ENCODE assay signal across 17 cellular contexts in genomic region chr22:47153854-47154542, GRCh38.
DNase-seq lines count a peak whose midpoint lies in the region; ATAC-seq, FAIRE-seq and TF ChIP-seq lines count a peak whose summit lies in the region.
"Had no signal": no experiment of that assay in that cellular context is flagged by ENCODE, and none has a peak within 500 bp of the region (broad histone marks: within the 10 kb centered on the region; RNA-seq: fewer than 3 reads in every experiment).

No MANE protein-coding gene starts in this region.

- no peak overlapping the region for H2AFZ ChIP-seq in GM12878 (ENCODE audit: control insufficient read depth, low read depth, low read length)

- TF ChIP-seq CTCF in GM12878 (IDR thresholded peaks at IDR 0.05 in 2 of 3, conservative IDR thresholded peaks at IDR 0.05 in 1 of 3; ENCODE audit: control insufficient read depth in 2 of 3, extremely low read depth in 1 of 3, insufficient read depth in 1 of 3, low read depth in 3 of 3, low read length in 3 of 3) (no peak), thoracic aorta (IDR thresholded peaks at IDR 0.05) (no peak), Peyer's patch (IDR thresholded peaks at IDR 0.05) (no peak), left lung (IDR thresholded peaks at IDR 0.05) (no peak)

- H3K9ac ChIP-seq in GM12878 (ENCODE audit: control insufficient read depth, insufficient read depth, low read length): no peak overlapping the region
- H3K9ac ChIP-seq: BLaER1 treated with 17β-estradiol and CSF1 and Interleukin-3, amounts not matched to agents 10 nM and 100 nM had no signal

- H3K36me3 ChIP-seq in GM12878 (ENCODE audit: control insufficient read depth in 2 of 2, insufficient read depth in 2 of 2, low read length in 1 of 2): peaks cover 2% of the 10 kb centered on the region in 2 experiments
- H3K36me3 ChIP-seq in thoracic aorta: no peaks in the 10 kb centered on the region
- H3K36me3 ChIP-seq in Peyer's patch: peaks cover 0 to 3% (median 0%) of the 10 kb centered on the region in 3 donors
- peaks cover 0 to 6% of the 10 kb centered on the region in 2 donors for H3K36me3 ChIP-seq in left lung

- RAD21 ChIA-PET in GM12878 (lab: Charles Lee; ENCODE audit: unreplicated experiment): no interaction called here

- 89% methylated on average over 20 of the region's 23 CpGs for WGBS in GM12878 (ENCODE audit: insufficient coverage, insufficient replicate concordance, low lambda C conversion rate, missing lambda C conversion rate)
- 52% methylated on average over 23 of the region's 23 CpGs for WGBS in right cardiac atrium

- in situ Hi-C loops in GM12878 (cut with MboI): no loop called here

- no peak overlapping the region for H3K4me2 ChIP-seq in GM12878 (ENCODE audit: control insufficient read depth, insufficient read depth)
- H3K4me2 ChIP-seq: BLaER1 treated with 17β-estradiol and CSF1 and Interleukin-3, amounts not matched to agents 10 nM and 100 nM had no signal

- FAIRE-seq in GM12878 (lab: Jason Lieb, UNC): no peak
- FAIRE-seq: H54 had no signal

- TF ChIP-seq POLR2A in GM12878 (IDR thresholded peaks at IDR 0.05; ENCODE audit: low read depth, low read length) (no peak), Peyer's patch (IDR thresholded peaks at IDR 0.05) (no peak)

- H3K4me3 ChIP-seq in GM12878: no peak overlapping the region
- H3K4me3 ChIP-seq in right cardiac atrium (ENCODE audit: low read length): no peak overlapping the region
- H3K4me3 ChIP-seq in thoracic aorta: peak overlapping the region; percentile 72
- no peak overlapping the region for H3K4me3 ChIP-seq in Peyer's patch
- H3K4me3 ChIP-seq in left lung: no peak overlapping the region
- H3K4me3 ChIP-seq: BLaER1 treated with 17β-estradiol and CSF1 and Interleukin-3, amounts not matched to agents 10 nM and 100 nM; SJSA1 had no signal

- no peaks in the 10 kb centered on the region for H3K79me2 ChIP-seq in GM12878 (ENCODE audit: control insufficient read depth, insufficient read depth, low read length)

- DNase-seq in M059J (ENCODE audit: low read depth) (peak; percentile 56), GM12878 (ENCODE audit: low read depth, low spot score) (no peak), right cardiac atrium (peak in 1 of 3 donors; percentile 44), thoracic aorta (ENCODE audit: low spot score) (no peak), Peyer's patch (no peak), left lung (no peak), OCI-M2 (lab: John Stamatoyannopoulos, UW; ENCODE audit: unreplicated experiment) (no peak)
- DNase-seq: activated CD8-positive, alpha-beta T cell treated with anti-CD3 and anti-CD28 coated beads for 36 hours; dermis blood vessel endothelial cell; naive thymus-derived CD8-positive, alpha-beta T cell; NCI-H1105; NK-92 treated with Interleukin-12 subunit alpha and Interleukin-12 subunit beta, amount 100 ng/mL, for 24 hours; stimulated activated CD4-positive, alpha-beta T cell treated with anti-CD3 and anti-CD28 coated beads, Interleukin-4, amount 100 ng/mL, for 24 hours had no signal

- TF ChIP-seq RAD21 in GM12878 (IDR thresholded peaks at IDR 0.05; ENCODE audit: insufficient read depth, low read depth, low read length): no peak

- BruUV-seq in GM12878 (replicated peaks; lab: Mats Ljungman, UMichigan): no TSS peak

- no peaks in the 10 kb centered on the region for H4K20me1 ChIP-seq in GM12878 (ENCODE audit: control insufficient read depth, insufficient read depth)

- H3K4me1 ChIP-seq in GM12878 (ENCODE audit: control insufficient read depth, insufficient read depth, low read length): no peaks in the 10 kb centered on the region
- H3K4me1 ChIP-seq in right cardiac atrium (ENCODE audit: control insufficient read depth, insufficient read depth, low read length): no peaks in the 10 kb centered on the region
- H3K4me1 ChIP-seq in thoracic aorta (ENCODE audit: control insufficient read depth in 1 of 2, low read depth in 2 of 2): peaks cover 0 to 11% of the 10 kb centered on the region in 2 donors
- H3K4me1 ChIP-seq in Peyer's patch: no peaks in the 10 kb centered on the region
- H3K4me1 ChIP-seq in left lung: no peaks in the 10 kb centered on the region
- H3K4me1 ChIP-seq: upper lobe of left lung had no signal

- H3K27me3 ChIP-seq in GM12878 (replicated peaks in 1 of 2; ENCODE audit: control insufficient read depth in 2 of 2, insufficient read depth in 2 of 2, low read length in 1 of 2) (no peaks in the 10 kb centered on the region), right cardiac atrium (ENCODE audit: control insufficient read depth, insufficient read depth) (no peaks in the 10 kb centered on the region), thoracic aorta (replicated peaks; ENCODE audit: insufficient read depth) (no peaks in the 10 kb centered on the region), Peyer's patch (no peaks in the 10 kb centered on the region), left lung (no peaks in the 10 kb centered on the region)
- H3K27me3 ChIP-seq: BLaER1 treated with 17β-estradiol and CSF1 and Interleukin-3, amounts not matched to agents 10 nM and 100 nM; SJSA1; upper lobe of left lung had no signal

- ATAC-seq in GM12878 (no peak), right cardiac atrium (peak; percentile 6 to 48), thoracic aorta (ENCODE audit: insufficient number of reproducible peaks, low FRiP score, low read depth) (no peak), left lung (no peak)
- ATAC-seq: activated CD8-positive, alpha-beta T cell treated with anti-CD3 and anti-CD28 coated beads for 36 hours; naive thymus-derived CD8-positive, alpha-beta T cell had no signal

- no peaks in the 10 kb centered on the region for H3K9me3 ChIP-seq in GM12878 (replicated peaks; ENCODE audit: control insufficient read depth, insufficient read depth, low read length)
- no peaks in the 10 kb centered on the region for H3K9me3 ChIP-seq in right cardiac atrium (ENCODE audit: control insufficient read depth, low read length)
- no peaks in the 10 kb centered on the region for H3K9me3 ChIP-seq in thoracic aorta
- H3K9me3 ChIP-seq in Peyer's patch: no peaks in the 10 kb centered on the region
- H3K9me3 ChIP-seq in left lung: no peaks in the 10 kb centered on the region
- H3K9me3 ChIP-seq: SJSA1, upper lobe of left lung had no signal

- CTCF ChIA-PET in GM12878 (lab: Yijun Ruan, JAX): no interaction called here

- intact Hi-C loops in GM12878 (cut with micrococcal nuclease; ENCODE audit: unreplicated experiment) (no loop called here), right cardiac atrium (cut with DNase I) (no loop called here), left lung (cut with DNase I) (no loop called here)

- SMC1A ChIA-PET in GM12878 (lab: Charles Lee; ENCODE audit: uncharacterized antibody, unreplicated experiment): no interaction called here

- H3K27ac ChIP-seq in GM12878 (ENCODE audit: control insufficient read depth, insufficient read depth) (no peak overlapping the region), right cardiac atrium (ENCODE audit: low read length) (no peak overlapping the region), thoracic aorta (peak overlapping the region in 1 of 2 donors; percentile 4), Peyer's patch (no peak overlapping the region), left lung (no peak overlapping the region)
- H3K27ac ChIP-seq: BLaER1 treated with 17β-estradiol and CSF1 and Interleukin-3, amounts not matched to agents 10 nM and 100 nM; SJSA1; upper lobe of left lung had no signal

- POLR2A ChIA-PET in GM12878 (lab: Charles Lee): no interaction called here

- TF ChIP-seq EP300 in GM12878 (IDR thresholded peaks at IDR 0.05; ENCODE audit: borderline replicate concordance in 1 of 2, control insufficient read depth in 1 of 2, low read depth in 2 of 2, low read length in 2 of 2): no peak

TF ChIP-seq in GM12878, 131 proteins besides CTCF, POLR2A, EP300 and RAD21:
- TF ChIP-seq, protein P1, sequence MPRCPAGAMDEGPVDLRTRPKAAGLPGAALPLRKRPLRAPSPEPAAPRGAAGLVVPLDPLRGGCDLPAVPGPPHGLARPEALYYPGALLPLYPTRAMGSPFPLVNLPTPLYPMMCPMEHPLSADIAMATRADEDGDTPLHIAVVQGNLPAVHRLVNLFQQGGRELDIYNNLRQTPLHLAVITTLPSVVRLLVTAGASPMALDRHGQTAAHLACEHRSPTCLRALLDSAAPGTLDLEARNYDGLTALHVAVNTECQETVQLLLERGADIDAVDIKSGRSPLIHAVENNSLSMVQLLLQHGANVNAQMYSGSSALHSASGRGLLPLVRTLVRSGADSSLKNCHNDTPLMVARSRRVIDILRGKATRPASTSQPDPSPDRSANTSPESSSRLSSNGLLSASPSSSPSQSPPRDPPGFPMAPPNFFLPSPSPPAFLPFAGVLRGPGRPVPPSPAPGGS (IDR thresholded peaks at IDR 0.05; ENCODE audit: borderline replicate concordance, insufficient read depth, low read depth, low read length, poor library complexity, severe bottlenecking): peak; percentile 51
- TF ChIP-seq ZNF687 (IDR thresholded peaks at IDR 0.05): no peak
TF ChIP-seq in GM12878: peak in this region for 1.

Comparison
In these comparisons a context has a peak if more than half of its experiments do, and no peak if none do; other contexts are left out.
1. ATAC-seq: peak in right cardiac atrium (2 of 2); none in GM12878 (single experiment), thoracic aorta (single experiment) and left lung (single experiment).